21 cellular contexts compared by ENCODE assay signal in genomic region chr5:108366500-108366899, GRCh38. TPM values are rescaled to one million over a fixed set of nuclear protein-coding genes. Genes with fewer than 3 reads are reported as not detected.
DNase-seq lines count a peak whose midpoint lies in the region; ATAC-seq and TF ChIP-seq lines count a peak whose summit lies in the region.
"Had no signal": no experiment of that assay in that cellular context is flagged by ENCODE, and none has a peak within 500 bp of the region (broad histone marks: within the 10 kb centered on the region; RNA-seq: fewer than 3 reads in every experiment).

No MANE protein-coding gene starts in this region.

- CTCF ChIA-PET in Caco-2 (lab: Charles Lee): no interaction called here

- 65% methylated on average over 2 of the region's 2 CpGs for WGBS in hepatocyte (ENCODE audit: low lambda C conversion rate, missing lambda C conversion rate)
- 60 to 71% (median 66%) methylated on average over 2 of the region's 2 CpGs for WGBS in psoas muscle, 3 donors
- 79 to 82% methylated on average over 2 of the region's 2 CpGs for WGBS in transverse colon (ENCODE audit: low coverage in 1 of 2), 2 donors

- H3K4me2 ChIP-seq in GM23338 (no peak overlapping the region), hepatocyte (no peak overlapping the region)

- peaks cover under 1% of the 10 kb centered on the region for H3K9me3 Mint-ChIP-seq in Caco-2 (ENCODE audit: unreplicated experiment)
- no peaks in the 10 kb centered on the region for H3K9me3 Mint-ChIP-seq in GM23338

- H3K36me3 Mint-ChIP-seq in Caco-2 (ENCODE audit: insufficient read depth, unreplicated experiment): no peaks in the 10 kb centered on the region
- H3K36me3 Mint-ChIP-seq in GM23338 (ENCODE audit: low read depth): no peaks in the 10 kb centered on the region

- TF ChIP-seq CTCF in Caco-2 (IDR thresholded peaks at IDR 0.05; ENCODE audit: insufficient read depth in 1 of 2, low read depth in 1 of 2, low read length in 1 of 2, severe bottlenecking in 1 of 2, unreplicated experiment in 1 of 2) (no peak), GM23338 (conservative IDR thresholded peaks at IDR 0.05; ENCODE audit: low read depth in 2 of 2) (no peak), hepatocyte (IDR thresholded peaks at IDR 0.05; ENCODE audit: poor library complexity) (no peak), psoas muscle (IDR thresholded peaks at IDR 0.05) (no peak), transverse colon (IDR thresholded peaks at IDR 0.05) (no peak)

- H3K79me2 ChIP-seq in GM23338 (replicated peaks; ENCODE audit: insufficient read depth): 0 out of 2 replicates have a peak, but pooled peaks cover 6% of the 10 kb centered on the region
- peaks cover 34% of the 10 kb centered on the region for H3K79me2 ChIP-seq in hepatocyte

- H3K4me1 Mint-ChIP-seq in Caco-2 (ENCODE audit: low read depth, unreplicated experiment): peaks cover 13% of the 10 kb centered on the region
- peaks cover 20% of the 10 kb centered on the region; the same call in 2 of the 3 replicates for H3K4me1 Mint-ChIP-seq in GM23338

- no peaks in the 10 kb centered on the region for H3K4me1 ChIP-seq in Caco-2
- peaks cover 13% of the 10 kb centered on the region; the same call in 1 of the 2 replicates for H3K4me1 ChIP-seq in GM23338 (ENCODE audit: insufficient read depth)
- peaks cover 11% of the 10 kb centered on the region for H3K4me1 ChIP-seq in hepatocyte (ENCODE audit: insufficient read depth)
- peaks cover 26% of the 10 kb centered on the region for H3K4me1 ChIP-seq in psoas muscle
- H3K4me1 ChIP-seq in transverse colon: peaks cover 0 to 5% (median 2%) of the 10 kb centered on the region in 4 donors

- intact Hi-C loops in Caco-2 (cut with micrococcal nuclease; ENCODE audit: unreplicated experiment) (no loop called here), psoas muscle (cut with DNase I) (no loop called here), transverse colon (cut with DNase I; ENCODE audit: low total_unique reads) (no loop called here)

- H3K36me3 ChIP-seq in Caco-2 (ENCODE audit: control insufficient read depth, insufficient read depth, low read length) (no peaks in the 10 kb centered on the region), GM23338 (ENCODE audit: insufficient read depth) (no peaks in the 10 kb centered on the region), hepatocyte (replicated peaks; ENCODE audit: insufficient read depth, low read depth) (no peaks in the 10 kb centered on the region), psoas muscle (ENCODE audit: insufficient read depth in 1 of 2, low read depth in 1 of 2) (peaks cover 0 to 13% of the 10 kb centered on the region in 2 donors), transverse colon (no peaks in the 10 kb centered on the region)

- H3K27ac Mint-ChIP-seq in Caco-2 (ENCODE audit: unreplicated experiment): peak overlapping the region; percentile 53
- H3K27ac Mint-ChIP-seq in GM23338: peak overlapping the region; percentile 46; the same call in 1 of the 2 replicates
- H3K27ac Mint-ChIP-seq: CD4-positive, CD25-positive, alpha-beta regulatory T cell had no signal

- DNase-seq in Caco-2: no peak
- DNase-seq in GM23338 (ENCODE audit: low spot score): no peak
- no peak for DNase-seq in hepatocyte (ENCODE audit: low spot score)
- no peak for DNase-seq in psoas muscle
- DNase-seq in transverse colon: no peak
- DNase-seq: CD4-positive, CD25-positive, alpha-beta regulatory T cell; DMS79 treated with DMSO at 0.1 percent for 48 hours; H7; KBM-7; MM.1S; NCI-H1048; NCI-H1417 treated with DMSO at 0.1 percent for 48 hours; NCI-H187; NCI-H446 treated with DMSO at 0.1 percent for 48 hours; NCI-H526 treated with DMSO at 0.1 percent for 48 hours; OCI-M1; SHP77 had no signal

- H3K4me3 Mint-ChIP-seq in Caco-2 (ENCODE audit: unreplicated experiment) (no peak overlapping the region), GM23338 (no peak overlapping the region)
- H3K4me3 Mint-ChIP-seq: CD4-positive, CD25-positive, alpha-beta regulatory T cell had no signal

- no peak for TF ChIP-seq POLR2A in transverse colon (IDR thresholded peaks at IDR 0.05)

- H3K27me3 Mint-ChIP-seq in Caco-2 (ENCODE audit: insufficient read depth, unreplicated experiment): no peaks in the 10 kb centered on the region
- no peaks in the 10 kb centered on the region for H3K27me3 Mint-ChIP-seq in GM23338 (ENCODE audit: insufficient read depth, low read depth, poor library complexity)
- H3K27me3 Mint-ChIP-seq: CD4-positive, CD25-positive, alpha-beta regulatory T cell had no signal

- no peaks in the 10 kb centered on the region for H3F3A ChIP-seq in GM23338 (replicated peaks; ENCODE audit: low read depth)

- H3K9me3 ChIP-seq in Caco-2: no peaks in the 10 kb centered on the region
- no peaks in the 10 kb centered on the region for H3K9me3 ChIP-seq in hepatocyte (ENCODE audit: low read depth)
- H3K9me3 ChIP-seq in psoas muscle: no peaks in the 10 kb centered on the region
- no peaks in the 10 kb centered on the region for H3K9me3 ChIP-seq in transverse colon

- H3K9me2 ChIP-seq in GM23338 (ENCODE audit: insufficient read depth) (no peaks in the 10 kb centered on the region), hepatocyte (replicated peaks; ENCODE audit: insufficient read depth) (no peaks in the 10 kb centered on the region)

- H3K27ac ChIP-seq in GM23338 (ENCODE audit: low read depth): no peak overlapping the region
- H3K27ac ChIP-seq in hepatocyte: peak overlapping the region; percentile 2
- peak overlapping the region; percentile 27 for H3K27ac ChIP-seq in psoas muscle
- no peak overlapping the region for H3K27ac ChIP-seq in transverse colon
- H3K27ac ChIP-seq: SK-N-MC had no signal

- H3K4me3 ChIP-seq in Caco-2 (ENCODE audit: low read depth, low read length) (no peak overlapping the region), GM23338 (no peak overlapping the region), hepatocyte (no peak overlapping the region), psoas muscle (no peak overlapping the region), transverse colon (no peak overlapping the region)
- H3K4me3 ChIP-seq: GM12878, SK-N-MC had no signal

- H2AFZ ChIP-seq in GM23338: no peak overlapping the region
- no peak overlapping the region for H2AFZ ChIP-seq in hepatocyte

- POLR2A ChIA-PET in Caco-2 (lab: Charles Lee): interaction anchor here (0.6 kb wide), 1 partner anchor 14 kb away, joined by 3 read pairs; no protein-coding TSS in a partner anchor

- TF ChIP-seq EP300 in transverse colon (IDR thresholded peaks at IDR 0.05; ENCODE audit: low read depth): no peak

- in situ Hi-C loops in transverse colon (cut with MboI; ENCODE audit: low pct_ligation_motif_present in 1 of 4, low pct_unique_long_range_greater_than_20kb in 1 of 4, low sequenced_read_pairs in 3 of 4): no loop called here

- H4K20me1 ChIP-seq in GM23338 (replicated peaks; ENCODE audit: insufficient read depth) (no peaks in the 10 kb centered on the region), hepatocyte (ENCODE audit: insufficient read depth, poor library complexity, severe bottlenecking) (no peaks in the 10 kb centered on the region)

- ATAC-seq in GM23338 (no peak), psoas muscle (peak in 2 of 4 donors; percentile 31 to 32), GM19452 (IDR thresholded peaks at IDR 0.05; ENCODE audit: unreplicated experiment) (no peak), GM18861 (IDR thresholded peaks at IDR 0.05; ENCODE audit: unreplicated experiment) (no peak)
- ATAC-seq: GM12878 had no signal

- BruUV-seq in Caco-2 (replicated peaks; lab: Mats Ljungman, UMichigan): no TSS peak

- H3K27me3 ChIP-seq in Caco-2 (replicated peaks; ENCODE audit: control insufficient read depth, insufficient read depth, low read length): no peaks in the 10 kb centered on the region
- H3K27me3 ChIP-seq in GM23338 (ENCODE audit: insufficient read depth): no peaks in the 10 kb centered on the region
- H3K27me3 ChIP-seq in hepatocyte: no peaks in the 10 kb centered on the region
- H3K27me3 ChIP-seq in psoas muscle (ENCODE audit: insufficient read depth in 3 of 3, low read length in 2 of 3): no peaks in the 10 kb centered on the region
- no peaks in the 10 kb centered on the region for H3K27me3 ChIP-seq in transverse colon

TF ChIP-seq in GM23338, 12 proteins besides CTCF, POLR2A, EP300 and RAD21:
- TF ChIP-seq CREB1 (CRISPR knock-in tag; IDR thresholded peaks at IDR 0.05; ENCODE audit: low read depth): no peak
- TF ChIP-seq, protein P1, sequence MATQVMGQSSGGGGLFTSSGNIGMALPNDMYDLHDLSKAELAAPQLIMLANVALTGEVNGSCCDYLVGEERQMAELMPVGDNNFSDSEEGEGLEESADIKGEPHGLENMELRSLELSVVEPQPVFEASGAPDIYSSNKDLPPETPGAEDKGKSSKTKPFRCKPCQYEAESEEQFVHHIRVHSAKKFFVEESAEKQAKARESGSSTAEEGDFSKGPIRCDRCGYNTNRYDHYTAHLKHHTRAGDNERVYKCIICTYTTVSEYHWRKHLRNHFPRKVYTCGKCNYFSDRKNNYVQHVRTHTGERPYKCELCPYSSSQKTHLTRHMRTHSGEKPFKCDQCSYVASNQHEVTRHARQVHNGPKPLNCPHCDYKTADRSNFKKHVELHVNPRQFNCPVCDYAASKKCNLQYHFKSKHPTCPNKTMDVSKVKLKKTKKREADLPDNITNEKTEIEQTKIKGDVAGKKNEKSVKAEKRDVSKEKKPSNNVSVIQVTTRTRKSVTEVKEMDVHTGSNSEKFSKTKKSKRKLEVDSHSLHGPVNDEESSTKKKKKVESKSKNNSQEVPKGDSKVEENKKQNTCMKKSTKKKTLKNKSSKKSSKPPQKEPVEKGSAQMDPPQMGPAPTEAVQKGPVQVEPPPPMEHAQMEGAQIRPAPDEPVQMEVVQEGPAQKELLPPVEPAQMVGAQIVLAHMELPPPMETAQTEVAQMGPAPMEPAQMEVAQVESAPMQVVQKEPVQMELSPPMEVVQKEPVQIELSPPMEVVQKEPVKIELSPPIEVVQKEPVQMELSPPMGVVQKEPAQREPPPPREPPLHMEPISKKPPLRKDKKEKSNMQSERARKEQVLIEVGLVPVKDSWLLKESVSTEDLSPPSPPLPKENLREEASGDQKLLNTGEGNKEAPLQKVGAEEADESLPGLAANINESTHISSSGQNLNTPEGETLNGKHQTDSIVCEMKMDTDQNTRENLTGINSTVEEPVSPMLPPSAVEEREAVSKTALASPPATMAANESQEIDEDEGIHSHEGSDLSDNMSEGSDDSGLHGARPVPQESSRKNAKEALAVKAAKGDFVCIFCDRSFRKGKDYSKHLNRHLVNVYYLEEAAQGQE (IDR thresholded peaks at IDR 0.05; ENCODE audit: unreplicated experiment): no peak

RNA-seq across cellular contexts. Expression of gene FBXL17, which starts 15.4 kb away (rescaled TPM):
- total RNA-seq in Caco-2 (2022): 11.6 and 12.5 TPM in 2 replicates
- total RNA-seq in GM23338 (2014; rRNA removed; shearing (Covaris generic)): 2.1 and 2.7 TPM in 2 replicates
- 1.9 and 2.0 TPM in 2 replicates for polyA plus RNA-seq in GM23338 (2016; fragmentation: Nextera tagmentation; extraction: Ambion mirVana)
- 18.2 and 22.6 TPM in 2 replicates for total RNA-seq in hepatocyte
- 10.9 and 12.5 TPM in 2 replicates for polyA plus RNA-seq in hepatocyte
- total RNA-seq in psoas muscle: 10 to 100 TPM; 26.9 to 33.1 (median 31.3) TPM
- polyA plus RNA-seq in psoas muscle: 10 to 100 TPM in 2 of 3 donors, 1 to 10 TPM in 1; 6.2 to 36.1 (median 10.8) TPM
- 10 to 100 TPM; 17.7 to 99.5 (median 24.6) TPM for total RNA-seq in transverse colon

Comparison
In these comparisons a context has a peak if more than half of its experiments do, and no peak if none do; other contexts are left out.
1. H3K27ac ChIP-seq: peak in hepatocyte (single experiment) and psoas muscle (single experiment); none in GM23338 (single experiment) and transverse colon (0 of 4).